3 cellular contexts compared by ENCODE assay signal in the genomic region with DNA sequence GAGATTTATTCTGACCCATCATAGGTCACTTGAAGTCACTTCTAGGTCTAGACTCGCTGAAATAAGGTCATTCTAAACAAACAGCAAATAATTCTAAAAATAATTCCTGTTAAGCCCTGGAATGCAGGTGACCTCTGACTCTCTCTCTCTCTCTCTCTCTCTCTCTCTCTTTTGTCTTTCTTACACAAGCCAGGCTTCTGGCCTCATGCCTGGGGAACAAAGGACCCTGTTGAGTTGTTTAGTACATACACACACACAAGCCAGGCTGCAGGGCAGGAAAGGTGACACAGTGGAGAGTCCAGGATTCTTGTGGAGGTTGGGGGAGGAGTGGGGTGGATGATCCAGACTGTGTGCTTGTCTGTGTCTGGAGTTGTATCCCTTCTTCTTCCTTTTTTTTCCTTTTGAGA.
TF ChIP-seq lines count a peak whose summit lies in the region.

No MANE protein-coding gene starts in this region.

TF ChIP-seq in IMR-90, 13 proteins besides CTCF, POLR2A, EP300 and RAD21:
- no peak for TF ChIP-seq MAFK (IDR thresholded peaks at IDR 0.05; ENCODE audit: low read depth, low read length)
- TF ChIP-seq MXI1 (IDR thresholded peaks at IDR 0.05; ENCODE audit: borderline replicate concordance, low read depth, low read length): no peak
- TF ChIP-seq CEBPB (IDR thresholded peaks at IDR 0.05; ENCODE audit: low read depth, low read length): no peak
- TF ChIP-seq, protein P1, sequence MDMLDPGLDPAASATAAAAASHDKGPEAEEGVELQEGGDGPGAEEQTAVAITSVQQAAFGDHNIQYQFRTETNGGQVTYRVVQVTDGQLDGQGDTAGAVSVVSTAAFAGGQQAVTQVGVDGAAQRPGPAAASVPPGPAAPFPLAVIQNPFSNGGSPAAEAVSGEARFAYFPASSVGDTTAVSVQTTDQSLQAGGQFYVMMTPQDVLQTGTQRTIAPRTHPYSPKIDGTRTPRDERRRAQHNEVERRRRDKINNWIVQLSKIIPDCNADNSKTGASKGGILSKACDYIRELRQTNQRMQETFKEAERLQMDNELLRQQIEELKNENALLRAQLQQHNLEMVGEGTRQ (IDR thresholded peaks at IDR 0.05; ENCODE audit: low read depth, low read length): no peak
- no peak for TF ChIP-seq CHD1 (IDR thresholded peaks at IDR 0.05; ENCODE audit: low read depth, low read length)
- TF ChIP-seq NFE2L2 (IDR thresholded peaks at IDR 0.05; ENCODE audit: low read depth, low read length): no peak
- no peak for TF ChIP-seq MAZ (IDR thresholded peaks at IDR 0.05; ENCODE audit: borderline replicate concordance, low read depth, low read length)

TF ChIP-seq in K562, 482 proteins besides CTCF, POLR2A, EP300 and RAD21:
- 0 out of 2 replicates have a peak, but pooled peaks have one; percentile 1 for TF ChIP-seq ZNF24 (IDR thresholded peaks at IDR 0.05)
- TF ChIP-seq, protein P2, sequence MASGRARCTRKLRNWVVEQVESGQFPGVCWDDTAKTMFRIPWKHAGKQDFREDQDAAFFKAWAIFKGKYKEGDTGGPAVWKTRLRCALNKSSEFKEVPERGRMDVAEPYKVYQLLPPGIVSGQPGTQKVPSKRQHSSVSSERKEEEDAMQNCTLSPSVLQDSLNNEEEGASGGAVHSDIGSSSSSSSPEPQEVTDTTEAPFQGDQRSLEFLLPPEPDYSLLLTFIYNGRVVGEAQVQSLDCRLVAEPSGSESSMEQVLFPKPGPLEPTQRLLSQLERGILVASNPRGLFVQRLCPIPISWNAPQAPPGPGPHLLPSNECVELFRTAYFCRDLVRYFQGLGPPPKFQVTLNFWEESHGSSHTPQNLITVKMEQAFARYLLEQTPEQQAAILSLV (tag; IDR thresholded peaks at IDR 0.05): no peak

TF ChIP-seq in GM12891, 5 proteins besides CTCF, POLR2A, EP300 and RAD21:
- TF ChIP-seq SPI1 (IDR thresholded peaks at IDR 0.05; ENCODE audit: low read depth, low read length) (no peak), PAX5 (IDR thresholded peaks at IDR 0.05; ENCODE audit: insufficient read depth, low read length, severe bottlenecking) (no peak), POU2F2 (IDR thresholded peaks at IDR 0.05; ENCODE audit: low read depth, low read length) (no peak), TAF1 (IDR thresholded peaks at IDR 0.05; ENCODE audit: low read depth, low read length) (no peak), POLR2AphosphoS5 (IDR thresholded peaks at IDR 0.05; ENCODE audit: low read depth, low read length) (no peak)
